Comparison of ENCODE assay signal across 8 cellular contexts in genomic region chr4:102344955-102345794, GRCh38. TPM values are rescaled to one million over a fixed set of nuclear protein-coding genes. Genes with fewer than 3 reads are reported as not detected.
DNase-seq lines count a peak whose midpoint lies in the region; ATAC-seq and TF ChIP-seq lines count a peak whose summit lies in the region.

TSS of gene SLC39A8 (minus strand) at chr4:102345482. CDS start at chr4:102344662, 820 bp downstream.

- no peaks in the 10 kb centered on the region for H3K9me3 ChIP-seq in liver (ENCODE audit: control insufficient read depth in 4 of 4, low read length in 3 of 4)

- peaks cover 0 to 20% (median 12%) of the 10 kb centered on the region in 4 donors for H3K4me1 ChIP-seq in liver (ENCODE audit: control insufficient read depth in 4 of 4, insufficient read depth in 4 of 4, low read length in 3 of 4)

- H3K27me3 ChIP-seq in liver (ENCODE audit: control insufficient read depth in 4 of 4, insufficient read depth in 4 of 4, low read length in 3 of 4) = no peaks in the 10 kb centered on the region

- under 1% methylated on average over 54 of the region's 54 CpGs for WGBS in liver

- peak within 1 kb of the TSS; percentile 91 to 93 for H3K9ac ChIP-seq in liver (ENCODE audit: low read depth in 1 of 2, low read length in 2 of 2)

- peak within 1 kb of the TSS; percentile 95 to 96 for H3K27ac ChIP-seq in liver (ENCODE audit: low read depth in 1 of 2, low read length in 2 of 2)

- peak; percentile 83 to 93 for TF ChIP-seq RAD21 in liver (IDR thresholded peaks at IDR 0.05)

- peak; percentile 84 for TF ChIP-seq CTCF in liver (IDR thresholded peaks at IDR 0.05; ENCODE audit: low read depth, low read length, missing input control)

- H3K4me3 ChIP-seq in liver (ENCODE audit: low read depth in 1 of 3, low read length in 3 of 3) = peak within 1 kb of the TSS; percentile 71 to 87 (median 84)

- no peaks in the 10 kb centered on the region for H3K36me3 ChIP-seq in liver (ENCODE audit: control insufficient read depth in 4 of 4, insufficient read depth in 3 of 4, low read depth in 1 of 4, low read length in 3 of 4)

- DNase-seq in C1 segment of cervical spinal cord (lab: John Stamatoyannopoulos, UW) (peak; percentile 21 to 82 (median 76)), GM19240 (ENCODE audit: insufficient read length, low spot score) (peak; percentile 73), NCI-H748 (lab: John Stamatoyannopoulos, UW; ENCODE audit: unreplicated experiment) (peak; percentile 89), cortex of kidney (lab: John Stamatoyannopoulos, UW) (peak; percentile 8)
- peak; percentile 80 for DNase-seq in activated CD4-positive, alpha-beta T cell treated with anti-CD3 and anti-CD28 coated beads, Interleukin-2, amount 50 U/mL, for 1 hour
- DNase-seq in stimulated activated CD4-positive, alpha-beta T cell treated with anti-CD3 and anti-CD28 coated beads, Interleukin-4, amount 100 ng/mL, for 1 hour = peak; percentile 87

- ATAC-seq in HG03442 (IDR thresholded peaks at IDR 0.05; ENCODE audit: unreplicated experiment) = peak; percentile 82

TF ChIP-seq in liver, 16 proteins besides CTCF, POLR2A, EP300 and RAD21:
- TF ChIP-seq ATF3 (IDR thresholded peaks at IDR 0.05) = no peak
- peak; percentile 93 for TF ChIP-seq TAF1 (conservative IDR thresholded peaks at IDR 0.05)
- TF ChIP-seq JUND (IDR thresholded peaks at IDR 0.05) = peak; percentile 26 to 31
- TF ChIP-seq HNF4A (conservative IDR thresholded peaks at IDR 0.05) = peak in 1 of 2 donors; percentile 31
- TF ChIP-seq RXRA (IDR thresholded peaks at IDR 0.05) = peak; percentile 63 to 74
- TF ChIP-seq, protein P1, sequence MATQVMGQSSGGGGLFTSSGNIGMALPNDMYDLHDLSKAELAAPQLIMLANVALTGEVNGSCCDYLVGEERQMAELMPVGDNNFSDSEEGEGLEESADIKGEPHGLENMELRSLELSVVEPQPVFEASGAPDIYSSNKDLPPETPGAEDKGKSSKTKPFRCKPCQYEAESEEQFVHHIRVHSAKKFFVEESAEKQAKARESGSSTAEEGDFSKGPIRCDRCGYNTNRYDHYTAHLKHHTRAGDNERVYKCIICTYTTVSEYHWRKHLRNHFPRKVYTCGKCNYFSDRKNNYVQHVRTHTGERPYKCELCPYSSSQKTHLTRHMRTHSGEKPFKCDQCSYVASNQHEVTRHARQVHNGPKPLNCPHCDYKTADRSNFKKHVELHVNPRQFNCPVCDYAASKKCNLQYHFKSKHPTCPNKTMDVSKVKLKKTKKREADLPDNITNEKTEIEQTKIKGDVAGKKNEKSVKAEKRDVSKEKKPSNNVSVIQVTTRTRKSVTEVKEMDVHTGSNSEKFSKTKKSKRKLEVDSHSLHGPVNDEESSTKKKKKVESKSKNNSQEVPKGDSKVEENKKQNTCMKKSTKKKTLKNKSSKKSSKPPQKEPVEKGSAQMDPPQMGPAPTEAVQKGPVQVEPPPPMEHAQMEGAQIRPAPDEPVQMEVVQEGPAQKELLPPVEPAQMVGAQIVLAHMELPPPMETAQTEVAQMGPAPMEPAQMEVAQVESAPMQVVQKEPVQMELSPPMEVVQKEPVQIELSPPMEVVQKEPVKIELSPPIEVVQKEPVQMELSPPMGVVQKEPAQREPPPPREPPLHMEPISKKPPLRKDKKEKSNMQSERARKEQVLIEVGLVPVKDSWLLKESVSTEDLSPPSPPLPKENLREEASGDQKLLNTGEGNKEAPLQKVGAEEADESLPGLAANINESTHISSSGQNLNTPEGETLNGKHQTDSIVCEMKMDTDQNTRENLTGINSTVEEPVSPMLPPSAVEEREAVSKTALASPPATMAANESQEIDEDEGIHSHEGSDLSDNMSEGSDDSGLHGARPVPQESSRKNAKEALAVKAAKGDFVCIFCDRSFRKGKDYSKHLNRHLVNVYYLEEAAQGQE (IDR thresholded peaks at IDR 0.05) = peak; percentile 92
- no peak for TF ChIP-seq GABPA (IDR thresholded peaks at IDR 0.05 in 1 of 2, conservative IDR thresholded peaks at IDR 0.05 in 1 of 2)
- peak in 1 of 2 donors; percentile 84 for TF ChIP-seq EGR1 (IDR thresholded peaks at IDR 0.05; ENCODE audit: low read depth in 2 of 2)
- TF ChIP-seq FOXA1 (IDR thresholded peaks at IDR 0.05) = no peak
- peak; percentile 37 for TF ChIP-seq NR2F2 (IDR thresholded peaks at IDR 0.05)
- no peak for TF ChIP-seq ZBTB33 (IDR thresholded peaks at IDR 0.05)
- no peak for TF ChIP-seq FOXA2 (IDR thresholded peaks at IDR 0.05)
- TF ChIP-seq, protein P2, sequence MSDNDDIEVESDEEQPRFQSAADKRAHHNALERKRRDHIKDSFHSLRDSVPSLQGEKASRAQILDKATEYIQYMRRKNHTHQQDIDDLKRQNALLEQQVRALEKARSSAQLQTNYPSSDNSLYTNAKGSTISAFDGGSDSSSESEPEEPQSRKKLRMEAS (IDR thresholded peaks at IDR 0.05) = peak; percentile 67
- TF ChIP-seq SP1 (IDR thresholded peaks at IDR 0.05) = peak; percentile 69
- peak; percentile 83 for TF ChIP-seq YY1 (IDR thresholded peaks at IDR 0.05)
- TF ChIP-seq HNF4G (IDR thresholded peaks at IDR 0.05) = no peak

RNA-seq across cellular contexts. Expression of gene SLC39A8, which starts in this region (rescaled TPM):
- 10 to 100 TPM; 30.3 to 50.5 TPM for total RNA-seq in liver
- polyA plus RNA-seq in liver = 10 to 100 TPM; 14.6 to 14.9 TPM

Comparison
In these comparisons a context has a peak if more than half of its experiments do, and no peak if none do; other contexts are left out.
1. Peak in every context shown above with its lines: DNase-seq, ATAC-seq, H3K4me3 ChIP-seq and H3K27ac ChIP-seq.
2. DNase-seq: peak in every context shown above with its lines; median percentile 89 in NCI-H748; 87 in stimulated activated CD4-positive, alpha-beta T cell treated with anti-CD3 and anti-CD28 coated beads, Interleukin-4, amount 100 ng/mL, for 1 hour; 80 in activated CD4-positive, alpha-beta T cell treated with anti-CD3 and anti-CD28 coated beads, Interleukin-2, amount 50 U/mL, for 1 hour; 76 in C1 segment of cervical spinal cord; 73 in GM19240; 8 in cortex of kidney.